8 cellular contexts compared by ENCODE assay signal in the genomic region with DNA sequence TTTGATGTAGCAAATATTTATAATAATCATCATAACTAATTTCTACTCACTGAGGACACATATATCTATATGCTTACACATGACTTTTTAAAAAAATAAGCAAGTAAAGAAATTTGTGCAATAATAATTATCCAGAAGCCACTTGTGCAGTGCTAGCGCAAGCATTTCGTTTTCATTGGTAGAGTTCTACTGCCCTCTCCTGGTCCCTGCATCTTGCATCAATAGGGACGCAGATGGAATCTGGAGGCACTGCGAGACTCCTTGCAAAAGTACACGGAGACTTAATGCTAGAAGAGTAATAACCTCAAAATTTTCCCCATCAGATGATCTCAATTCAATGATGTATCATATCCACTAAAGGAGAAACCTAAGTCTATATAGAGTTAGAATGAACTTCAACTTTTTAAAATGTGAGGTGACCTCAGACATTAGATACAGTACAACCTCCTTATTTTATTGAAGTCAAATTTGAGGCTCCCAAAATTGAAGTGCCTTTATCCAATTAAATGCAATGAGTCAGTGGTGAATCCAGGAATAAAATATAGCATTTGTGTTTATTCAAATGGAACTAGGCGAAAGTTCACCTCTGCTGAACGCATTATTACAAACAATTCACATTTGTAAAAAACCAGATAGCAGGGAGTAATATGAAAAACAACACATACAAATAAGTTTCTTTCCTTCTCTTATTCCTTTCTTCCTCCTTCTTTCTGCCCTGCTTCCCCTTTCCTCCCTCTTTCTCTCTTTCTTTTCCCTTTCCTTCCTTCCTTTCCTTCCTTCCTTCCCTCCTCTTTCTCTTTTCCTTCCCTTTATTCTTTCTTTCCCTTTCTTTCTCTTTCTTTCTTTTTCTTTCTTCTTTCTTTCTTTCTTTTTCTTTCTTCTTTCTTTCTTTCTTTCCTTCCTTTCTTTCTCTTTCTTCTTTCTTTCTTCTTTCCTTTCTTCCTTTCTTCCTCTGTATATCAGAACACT.
DNase-seq lines count a peak whose midpoint lies in the region; ATAC-seq, FAIRE-seq and TF ChIP-seq lines count a peak whose summit lies in the region.

No MANE protein-coding gene starts in this region.

- TF ChIP-seq CTCF in WTC11 (IDR thresholded peaks at IDR 0.05) (peak; percentile 59), H1 (IDR thresholded peaks at IDR 0.05; ENCODE audit: control extremely low read depth in 1 of 3, insufficient read depth in 1 of 3, low read depth in 1 of 3, low read length in 3 of 3) (peak; percentile 62 to 77 (median 76)), suprapubic skin (IDR thresholded peaks at IDR 0.05) (peak; percentile 71 to 82)

- FAIRE-seq in H1 (lab: Jason Lieb, UNC), result peak; percentile 87

- no peaks in the 10 kb centered on the region for H4K20me1 ChIP-seq in H1 (replicated peaks in 1 of 2; ENCODE audit: control insufficient read depth in 1 of 2, insufficient read depth in 2 of 2, low read length in 2 of 2)

- no peaks in the 10 kb centered on the region for H3K9me3 ChIP-seq in CD4-positive, alpha-beta memory T cell (ENCODE audit: control insufficient read depth in 1 of 2, low read length in 2 of 2)
- H3K9me3 ChIP-seq in H1 (ENCODE audit: insufficient read depth in 2 of 2, low read depth in 1 of 2, low read length in 1 of 2), result no peaks in the 10 kb centered on the region
- H3K9me3 ChIP-seq in mesenchymal stem cell (ENCODE audit: control insufficient read depth, low read length), result no peaks in the 10 kb centered on the region
- no peaks in the 10 kb centered on the region for H3K9me3 ChIP-seq in suprapubic skin

- H3K79me1 ChIP-seq in H1 (ENCODE audit: low read depth, low read length) (no peaks in the 10 kb centered on the region), mesenchymal stem cell (replicated peaks; ENCODE audit: low read length, poor library complexity, severe bottlenecking) (no peaks in the 10 kb centered on the region)

- no peaks in the 10 kb centered on the region for H3K79me2 ChIP-seq in H1 (ENCODE audit: control insufficient read depth in 1 of 2, insufficient read depth in 2 of 2, low read length in 2 of 2)

- intact Hi-C loops in CD4-positive, alpha-beta memory T cell (cut with micrococcal nuclease), result loop anchor here (2.0 to 5.0 kb wide), 4 partner anchors 700 to 1505 kb away; no protein-coding TSS in a partner anchor

- TF ChIP-seq POLR2A in H1 (IDR thresholded peaks at IDR 0.05; ENCODE audit: control extremely low read depth in 1 of 2, low read depth in 2 of 2, low read length in 2 of 2), result no peak
- TF ChIP-seq POLR2A in suprapubic skin (IDR thresholded peaks at IDR 0.05), result no peak

- no peak overlapping the region for H3K18ac ChIP-seq in H1 (ENCODE audit: extremely low read depth, low read length)
- no peak overlapping the region for H3K18ac ChIP-seq in mesenchymal stem cell (ENCODE audit: low read depth in 1 of 2, low read length in 2 of 2)

- peak; percentile 82 for ATAC-seq in GM19023 (IDR thresholded peaks at IDR 0.05; ENCODE audit: unreplicated experiment)
- peak; percentile 94 for ATAC-seq in HG03159 (IDR thresholded peaks at IDR 0.05; ENCODE audit: unreplicated experiment)
- ATAC-seq in WTC11, result peak; percentile 89

- H3K27ac Mint-ChIP-seq in CD4-positive, alpha-beta memory T cell, result no peak overlapping the region
- H3K27ac Mint-ChIP-seq in WTC11, result no peak overlapping the region

- H3K4me2 ChIP-seq in H1 (ENCODE audit: insufficient read depth in 1 of 2, low read depth in 2 of 2, low read length in 2 of 2), result no peak overlapping the region
- no peak overlapping the region for H3K4me2 ChIP-seq in mesenchymal stem cell (ENCODE audit: low read length, poor library complexity, severe bottlenecking)

- H4K8ac ChIP-seq in H1 (ENCODE audit: extremely low read depth, insufficient read depth, low read length), result no peak overlapping the region
- no peak overlapping the region for H4K8ac ChIP-seq in mesenchymal stem cell (ENCODE audit: low read length)

- H3K27ac ChIP-seq in CD4-positive, alpha-beta memory T cell (ENCODE audit: low read depth, low read length), result no peak overlapping the region
- H3K27ac ChIP-seq in H1 (ENCODE audit: low read depth, low read length), result no peak overlapping the region
- no peak overlapping the region for H3K27ac ChIP-seq in mesenchymal stem cell (ENCODE audit: low read length, poor library complexity, severe bottlenecking)
- no peak overlapping the region for H3K27ac ChIP-seq in suprapubic skin

- H2BK15ac ChIP-seq in H1 (ENCODE audit: low read length) (no peak overlapping the region), mesenchymal stem cell (ENCODE audit: low read depth, poor library complexity, severe bottlenecking) (no peak overlapping the region)

- H3K36me3 ChIP-seq in CD4-positive, alpha-beta memory T cell (ENCODE audit: insufficient read depth, low read length), result no peaks in the 10 kb centered on the region
- H3K36me3 ChIP-seq in H1 (ENCODE audit: control insufficient read depth in 2 of 4, insufficient read depth in 4 of 4, low read length in 3 of 4) (no peaks in the 10 kb centered on the region), mesenchymal stem cell (ENCODE audit: control insufficient read depth in 1 of 2, insufficient read depth in 2 of 2, low read depth in 1 of 2, low read length in 2 of 2) (no peaks in the 10 kb centered on the region), suprapubic skin (no peaks in the 10 kb centered on the region)

- no peaks in the 10 kb centered on the region for H3K36me3 Mint-ChIP-seq in CD4-positive, alpha-beta memory T cell
- H3K36me3 Mint-ChIP-seq in WTC11, result no peaks in the 10 kb centered on the region

- no peaks in the 10 kb centered on the region for H3K4me1 Mint-ChIP-seq in CD4-positive, alpha-beta memory T cell
- H3K4me1 Mint-ChIP-seq in WTC11, result no peaks in the 10 kb centered on the region

- no peak overlapping the region for H2AK5ac ChIP-seq in H1 (ENCODE audit: low read depth, low read length)
- no peak overlapping the region for H2AK5ac ChIP-seq in mesenchymal stem cell (ENCODE audit: low read length, severe bottlenecking)

- no peaks in the 10 kb centered on the region for H3K27me3 ChIP-seq in CD4-positive, alpha-beta memory T cell (ENCODE audit: insufficient read depth, low read length)
- no peaks in the 10 kb centered on the region for H3K27me3 ChIP-seq in H1 (replicated peaks in 1 of 4; ENCODE audit: control insufficient read depth in 3 of 4, extremely low read depth in 1 of 4, insufficient read depth in 3 of 4, low read length in 3 of 4)
- no peaks in the 10 kb centered on the region for H3K27me3 ChIP-seq in mesenchymal stem cell (ENCODE audit: control insufficient read depth in 1 of 2, insufficient read depth in 1 of 2, low read length in 2 of 2)
- no peaks in the 10 kb centered on the region for H3K27me3 ChIP-seq in suprapubic skin

- no peaks in the 10 kb centered on the region for H3K9me3 Mint-ChIP-seq in CD4-positive, alpha-beta memory T cell
- no peaks in the 10 kb centered on the region for H3K9me3 Mint-ChIP-seq in WTC11

- no peak overlapping the region for H2BK5ac ChIP-seq in H1 (ENCODE audit: low read depth, low read length)
- no peak overlapping the region for H2BK5ac ChIP-seq in mesenchymal stem cell (ENCODE audit: low read depth, low read length, poor library complexity, severe bottlenecking)

- H3K23ac ChIP-seq in H1 (ENCODE audit: insufficient read length), result no peak overlapping the region
- H3K23ac ChIP-seq in mesenchymal stem cell (ENCODE audit: low read length in 2 of 2), result no peak overlapping the region

- H3K4ac ChIP-seq in H1 (replicated peaks; ENCODE audit: insufficient read length, low read depth, low read length) (no peak overlapping the region), mesenchymal stem cell (ENCODE audit: low read depth in 1 of 2, low read length in 2 of 2) (no peak overlapping the region)

- 46% methylated on average over 7 of the region's 7 CpGs; no CpG with 5 or more reads in 1 of the 2 experiments for WGBS in H1 (ENCODE audit: extremely low coverage in 1 of 2, insufficient coverage in 1 of 2, insufficient read length in 1 of 2, insufficient replicate concordance in 2 of 2, low coverage in 1 of 2, low lambda C conversion rate in 2 of 2, missing lambda C conversion rate in 1 of 2), 2 experiments
- 32% methylated on average over 5 of the region's 7 CpGs for WGBS in mesenchymal stem cell
- WGBS in suprapubic skin, result 18% methylated on average over 7 of the region's 7 CpGs

- no peak for TF ChIP-seq EP300 in H1 (IDR thresholded peaks at IDR 0.05; ENCODE audit: borderline replicate concordance in 1 of 2, low read depth in 2 of 2, low read length in 2 of 2)
- no peak for TF ChIP-seq EP300 in suprapubic skin (IDR thresholded peaks at IDR 0.05)

- H4K91ac ChIP-seq in H1 (replicated peaks; ENCODE audit: insufficient read length, low read length) (no peak overlapping the region), mesenchymal stem cell (ENCODE audit: low read length) (no peak overlapping the region)

- no peaks in the 10 kb centered on the region for H3K23me2 ChIP-seq in H1 (ENCODE audit: low read depth, low read length)

- peak; percentile 91 to 95 for TF ChIP-seq RAD21 in H1 (IDR thresholded peaks at IDR 0.05 in 1 of 2, conservative IDR thresholded peaks at IDR 0.05 in 1 of 2; ENCODE audit: low read depth in 2 of 2, low read length in 2 of 2)

- H2BK120ac ChIP-seq in H1 (replicated peaks; ENCODE audit: low read depth, low read length) (no peak overlapping the region), mesenchymal stem cell (ENCODE audit: low read depth, low read length) (no peak overlapping the region)

- H3K4me3 ChIP-seq in CD4-positive, alpha-beta memory T cell (ENCODE audit: low read length in 2 of 2), result no peak overlapping the region
- H3K4me3 ChIP-seq in H1 (ENCODE audit: extremely low read depth in 1 of 4, insufficient read depth in 2 of 4, low read depth in 3 of 4, low read length in 4 of 4), result no peak overlapping the region
- H3K4me3 ChIP-seq in mesenchymal stem cell (ENCODE audit: insufficient read depth in 1 of 2, low read depth in 1 of 2, low read length in 2 of 2), result peak overlapping the region in 1 of 2 experiments; percentile 3
- no peak overlapping the region for H3K4me3 ChIP-seq in suprapubic skin

- H3K9ac ChIP-seq in H1 (replicated peaks in 1 of 4; ENCODE audit: extremely low read depth in 1 of 4, low read depth in 3 of 4, low read length in 3 of 4), result no peak overlapping the region
- H3K9ac ChIP-seq in mesenchymal stem cell (ENCODE audit: low read length), result peak overlapping the region; percentile 59

- CTCF ChIA-PET in CD4-positive, alpha-beta memory T cell (lab: Charles Lee; ENCODE audit: partially characterized antibody), result no interaction called here
- CTCF ChIA-PET in WTC11 (lab: Charles Lee), result no interaction called here
- CTCF ChIA-PET in H1 (lab: Charles Lee; ENCODE audit: partially characterized antibody), result interaction anchor here (0.7 to 1.9 kb wide), 3 partner anchors 41 to 901 kb away, joined by 3 to 6 read pairs (median 4); no protein-coding TSS in a partner anchor

- no peaks in the 10 kb centered on the region for H3K4me1 ChIP-seq in CD4-positive, alpha-beta memory T cell (ENCODE audit: insufficient read depth, low read length)
- H3K4me1 ChIP-seq in H1 (replicated peaks in 1 of 4; ENCODE audit: control insufficient read depth in 3 of 4, insufficient read depth in 4 of 4, low read length in 3 of 4) (no peaks in the 10 kb centered on the region), mesenchymal stem cell (ENCODE audit: control insufficient read depth, insufficient read depth, low read depth, low read length) (peaks cover 1% of the 10 kb centered on the region), suprapubic skin (peaks cover 8% of the 10 kb centered on the region)

- H3K56ac ChIP-seq in H1 (replicated peaks; ENCODE audit: insufficient read length, low read depth, low read length), result no peak overlapping the region

- H3K27me3 Mint-ChIP-seq in CD4-positive, alpha-beta memory T cell, result no peaks in the 10 kb centered on the region
- H3K27me3 Mint-ChIP-seq in WTC11 (ENCODE audit: low read depth), result no peaks in the 10 kb centered on the region

- no peak overlapping the region for H2BK12ac ChIP-seq in H1 (ENCODE audit: low read depth, low read length)
- H2BK12ac ChIP-seq in mesenchymal stem cell (ENCODE audit: low read length in 2 of 2), result no peak overlapping the region

- no peak overlapping the region for H4K5ac ChIP-seq in H1 (ENCODE audit: insufficient read length, low read depth, low read length)

- no peak overlapping the region for H3K4me3 Mint-ChIP-seq in CD4-positive, alpha-beta memory T cell
- H3K4me3 Mint-ChIP-seq in WTC11, result no peak overlapping the region

- peak in 3 of 5 donors; percentile 15 to 20 (median 15) for DNase-seq in CD4-positive, alpha-beta memory T cell
- DNase-seq in NCI-H226 (peak; percentile 48), WTC11 (ENCODE audit: low spot score) (peak; percentile 43), H1 (ENCODE audit: low read depth in 1 of 2, low spot score in 2 of 2) (peak; percentile 19 to 52), mesenchymal stem cell (peak; percentile 87), suprapubic skin (ENCODE audit: low spot score in 2 of 2) (peak in 1 of 2 donors; percentile 67)

- no peak overlapping the region for H3K14ac ChIP-seq in H1 (ENCODE audit: insufficient read length)
- no peak overlapping the region for H3K14ac ChIP-seq in mesenchymal stem cell (ENCODE audit: low read length in 2 of 2)

- H2BK20ac ChIP-seq in H1 (ENCODE audit: low read length), result no peak overlapping the region

- POLR2A ChIA-PET in CD4-positive, alpha-beta memory T cell (lab: Charles Lee; ENCODE audit: partially characterized antibody), result no interaction called here
- POLR2A ChIA-PET in WTC11 (lab: Charles Lee) (no interaction called here), H1 (lab: Charles Lee; ENCODE audit: partially characterized antibody) (no interaction called here)

- H2AFZ ChIP-seq in H1 (ENCODE audit: low read length) (no peak overlapping the region), mesenchymal stem cell (ENCODE audit: low read depth, low read length) (no peak overlapping the region)
